In the genomic region with DNA sequence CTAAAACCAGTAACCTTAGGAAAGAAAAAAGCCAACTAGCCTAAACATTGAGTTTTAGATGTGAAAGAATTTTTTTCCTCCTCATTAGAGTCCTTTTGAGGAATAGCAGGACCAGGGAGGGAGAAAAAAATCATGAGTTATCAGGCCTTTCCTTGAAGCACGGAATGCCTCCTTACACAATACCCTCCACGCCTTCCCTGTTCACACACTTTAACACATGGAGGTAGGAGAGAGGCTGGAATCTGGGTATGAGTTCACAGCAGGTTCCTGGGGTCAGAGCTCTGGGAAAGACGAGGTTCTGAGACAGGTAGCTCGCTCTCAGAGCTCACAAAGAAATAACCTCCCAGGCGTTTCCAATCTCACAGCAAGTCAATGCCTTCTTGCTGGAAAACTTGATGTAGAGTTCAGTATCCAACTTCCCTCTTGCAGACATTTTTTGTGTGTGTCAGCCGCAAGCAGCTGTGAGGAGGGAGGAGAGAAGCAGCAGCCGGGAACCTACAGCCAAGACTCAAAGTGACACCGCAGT, we compare ENCODE assay signal across 8 cellular contexts. TPM values are rescaled to one million over a fixed set of nuclear protein-coding genes. Genes with fewer than 3 reads are reported as not detected.
DNase-seq lines count a peak whose midpoint lies in the region; ATAC-seq and TF ChIP-seq lines count a peak whose summit lies in the region.

No MANE protein-coding gene starts in this region.

- peaks cover 11% of the 10 kb centered on the region for H3K79me2 ChIP-seq in DOHH2 (ENCODE audit: control insufficient read depth, low read length)

- H3K4me1 ChIP-seq in DOHH2 (ENCODE audit: control insufficient read depth, low read length) (peaks cover 8% of the 10 kb centered on the region), spleen (peaks cover 6 to 32% (median 20%) of the 10 kb centered on the region in 6 donors)

- no peaks in the 10 kb centered on the region for H4K20me1 ChIP-seq in DOHH2 (ENCODE audit: control insufficient read depth, insufficient read depth, low read depth, low read length)

- H3K9me3 Mint-ChIP-seq in activated naive CD4-positive, alpha-beta T cell treated with anti-CD3 and anti-CD28 coated beads, Interleukin-2, amount 50 U/mL, for 72 hours: peaks cover 6 to 22% of the 10 kb centered on the region in 2 donors

- H3K9me3 ChIP-seq in DOHH2 (ENCODE audit: control insufficient read depth, insufficient read depth, low read length): peaks cover 9% of the 10 kb centered on the region; the same call in 1 of the 2 replicates
- no peaks in the 10 kb centered on the region for H3K9me3 ChIP-seq in iPS-18c (ENCODE audit: control insufficient read depth, insufficient read depth, low read length)
- H3K9me3 ChIP-seq in spleen: peaks cover 0 to 57% (median 34%) of the 10 kb centered on the region in 8 donors

- WGBS in spleen, 5 donors: 10 to 19% (median 16%) methylated on average over 8 of the region's 8 CpGs

- H3K4me2 ChIP-seq in DOHH2 (ENCODE audit: low read length): peak overlapping the region; percentile 93

- TF ChIP-seq POLR2A in spleen (IDR thresholded peaks at IDR 0.05): no peak

- H3K36me3 ChIP-seq in DOHH2 (ENCODE audit: control insufficient read depth, low read length) (no peaks in the 10 kb centered on the region), spleen (peaks cover 0 to 3% (median 0%) of the 10 kb centered on the region in 6 donors)

- H3K4me3 ChIP-seq in DOHH2 (ENCODE audit: low read length): peak overlapping the region; percentile 83
- peak overlapping the region; percentile 86 for H3K4me3 ChIP-seq in iPS-18c (ENCODE audit: insufficient read depth, low read depth, low read length)
- H3K4me3 ChIP-seq in spleen: peak overlapping the region; percentile 61 to 91 (median 72)

- ATAC-seq in HG03045 (IDR thresholded peaks at IDR 0.05; ENCODE audit: unreplicated experiment) (peak; percentile 39), HG02763 (IDR thresholded peaks at IDR 0.05; ENCODE audit: unreplicated experiment) (no peak), GM21723 (IDR thresholded peaks at IDR 0.05; ENCODE audit: unreplicated experiment) (no peak)
- ATAC-seq in activated naive CD4-positive, alpha-beta T cell treated with anti-CD3 and anti-CD28 coated beads, Interleukin-2, amount 50 U/mL, for 72 hours: peak in 1 of 2 donors; percentile 3

- H3F3A ChIP-seq in DOHH2 (ENCODE audit: control insufficient read depth, insufficient read depth): no peaks in the 10 kb centered on the region

- H3K27ac Mint-ChIP-seq in activated naive CD4-positive, alpha-beta T cell treated with anti-CD3 and anti-CD28 coated beads, Interleukin-2, amount 50 U/mL, for 72 hours: peak overlapping the region; percentile 98 to 99

- no peaks in the 10 kb centered on the region for H3K27me3 ChIP-seq in DOHH2 (ENCODE audit: control insufficient read depth, low read length)
- no peaks in the 10 kb centered on the region for H3K27me3 ChIP-seq in spleen (replicated peaks in 1 of 7)

- DNase-seq in activated naive CD4-positive, alpha-beta T cell treated with anti-CD3 and anti-CD28 coated beads, Interleukin-2, amount 50 U/mL, for 72 hours (ENCODE audit: low spot score in 2 of 2): no peak
- no peak for DNase-seq in spleen
- no peak for DNase-seq in DMS153 (lab: John Stamatoyannopoulos, UW)

- TF ChIP-seq CTCF in DOHH2 (IDR thresholded peaks at IDR 0.05; ENCODE audit: low read depth, low read length, poor library complexity, severe bottlenecking) (no peak), spleen (IDR thresholded peaks at IDR 0.05 in 8 of 11, conservative IDR thresholded peaks at IDR 0.05 in 3 of 11) (no peak)

- intact Hi-C loops in spleen (cut with DNase I; ENCODE audit: low total_unique reads): no loop called here

- peaks cover 29 to 48% of the 10 kb centered on the region in 2 donors for H3K36me3 Mint-ChIP-seq in activated naive CD4-positive, alpha-beta T cell treated with anti-CD3 and anti-CD28 coated beads, Interleukin-2, amount 50 U/mL, for 72 hours

- H3K27ac ChIP-seq in DOHH2 (ENCODE audit: low read depth, low read length): no peak overlapping the region
- H3K27ac ChIP-seq in spleen: peak overlapping the region; percentile 73 to 90 (median 90)

- no peaks in the 10 kb centered on the region for H3K9me2 ChIP-seq in DOHH2 (replicated peaks; ENCODE audit: control insufficient read depth, low read length)

RNA-seq across cellular contexts. Expression of gene ZNF573, which starts 0.7 kb away (rescaled TPM):
- total RNA-seq in activated naive CD4-positive, alpha-beta T cell treated with anti-CD3 and anti-CD28 coated beads, Interleukin-2, amount 50 U/mL, for 72 hours: 1 to 10 TPM; 8.2 to 8.9 TPM
- 10 to 100 TPM in 6 of 7 donors, 1 to 10 TPM in 1; 9.1 to 23.4 (median 20.0) TPM for total RNA-seq in spleen
- 1 to 10 TPM in 2 of 3 donors, under 1 TPM in 1; 0.50 to 2.0 (median 1.3) TPM for polyA plus RNA-seq in spleen

RNA-seq across cellular contexts. Expression of gene ZNF607, which starts 59.1 kb away (rescaled TPM):
- total RNA-seq in activated naive CD4-positive, alpha-beta T cell treated with anti-CD3 and anti-CD28 coated beads, Interleukin-2, amount 50 U/mL, for 72 hours: 10 to 100 TPM in 1 of 2 donors, 1 to 10 TPM in 1; 5.7 to 13.1 TPM
- total RNA-seq in spleen: 10 to 100 TPM in 1 of 7 donors, 1 to 10 TPM in 6; 3.4 to 10.3 (median 7.0) TPM
- 1 to 10 TPM; 2.7 to 3.0 (median 2.8) TPM for polyA plus RNA-seq in spleen
